Comparison of ENCODE assay signal across 1 cellular context in the genomic region with DNA sequence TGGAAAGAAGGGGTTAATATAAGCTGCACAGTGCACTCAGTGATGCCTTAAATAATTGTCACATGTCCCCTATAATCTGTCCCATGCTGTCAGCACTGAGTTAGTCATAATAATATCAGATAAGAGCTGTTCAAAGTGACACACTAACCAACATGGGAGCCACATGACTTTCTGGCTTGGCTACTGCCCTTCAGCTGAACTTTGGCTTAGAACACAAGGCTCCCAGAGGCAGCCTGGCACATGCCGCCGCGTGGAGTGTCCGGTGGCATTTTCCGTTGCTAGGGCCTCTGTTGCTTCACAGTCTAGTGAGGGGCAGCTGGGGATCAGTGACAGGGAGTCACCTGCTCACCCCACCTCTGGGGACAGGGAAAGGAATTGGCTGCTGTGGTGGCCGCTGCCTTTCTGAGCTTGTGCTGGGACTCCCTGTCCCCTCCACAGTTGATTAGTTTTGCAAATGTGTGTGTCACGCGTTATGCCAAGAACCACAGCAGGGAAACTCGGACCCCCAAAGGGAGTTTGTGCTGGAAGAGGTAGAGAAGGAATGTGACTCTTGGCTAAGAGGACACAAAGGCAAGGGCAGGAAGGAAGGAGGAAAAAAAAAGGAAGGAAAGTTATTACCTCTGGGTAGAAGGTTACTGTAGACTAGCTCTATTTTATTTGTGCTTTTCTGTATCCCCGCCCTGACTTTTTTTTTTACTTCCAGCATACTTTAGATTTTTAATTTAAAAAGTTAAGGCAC.
TF ChIP-seq lines count a peak whose summit lies in the region.

No MANE protein-coding gene starts in this region.

TF ChIP-seq in HepG2, 621 proteins besides CTCF, POLR2A, EP300 and RAD21 (continued from another document and continues in another):
- TF ChIP-seq ZBTB3 (CRISPR knock-in tag; IDR thresholded peaks at IDR 0.05; ENCODE audit: borderline replicate concordance, low read depth) (no peak), CHCHD3 (CRISPR knock-in tag; IDR thresholded peaks at IDR 0.05) (no peak), IKZF4 (CRISPR knock-in tag; IDR thresholded peaks at IDR 0.05; ENCODE audit: borderline replicate concordance, low read depth, not compliant biosample characterization) (no peak), NRL (CRISPR knock-in tag; IDR thresholded peaks at IDR 0.05; ENCODE audit: borderline replicate concordance) (no peak), ELF3 (CRISPR knock-in tag; IDR thresholded peaks at IDR 0.05) (0 out of 2 replicates have a peak, but pooled peaks have one; percentile 35), ATM (IDR thresholded peaks at IDR 0.05; ENCODE audit: borderline replicate concordance) (no peak), ZNF124 (CRISPR knock-in tag; IDR thresholded peaks at IDR 0.05) (no peak), FOXA3 (CRISPR knock-in tag; IDR thresholded peaks at IDR 0.05) (no peak), RXRB (CRISPR knock-in tag; IDR thresholded peaks at IDR 0.05; ENCODE audit: borderline replicate concordance) (peak; percentile 73; the same call in 1 of the 2 replicates), SIX1 (CRISPR knock-in tag; IDR thresholded peaks at IDR 0.05; ENCODE audit: borderline replicate concordance) (no peak), ZNF333 (CRISPR knock-in tag; IDR thresholded peaks at IDR 0.05; ENCODE audit: borderline replicate concordance) (no peak), ARID2 (CRISPR knock-in tag; IDR thresholded peaks at IDR 0.05; ENCODE audit: borderline replicate concordance) (no peak), MXI1 (IDR thresholded peaks at IDR 0.05; ENCODE audit: borderline replicate concordance, low read depth, low read length) (peak; percentile 70; the same call in 2 of the 3 replicates), ZNF607 (CRISPR knock-in tag; IDR thresholded peaks at IDR 0.05; ENCODE audit: borderline replicate concordance) (no peak), ONECUT2 (CRISPR knock-in tag; IDR thresholded peaks at IDR 0.05) (no peak), ZSCAN20 (CRISPR knock-in tag; IDR thresholded peaks at IDR 0.05; ENCODE audit: borderline replicate concordance) (no peak), ZNF354B (CRISPR knock-in tag; IDR thresholded peaks at IDR 0.05) (no peak), MAFF (IDR thresholded peaks at IDR 0.05; ENCODE audit: low read depth, low read length) (no peak)
- TF ChIP-seq, protein P1, sequence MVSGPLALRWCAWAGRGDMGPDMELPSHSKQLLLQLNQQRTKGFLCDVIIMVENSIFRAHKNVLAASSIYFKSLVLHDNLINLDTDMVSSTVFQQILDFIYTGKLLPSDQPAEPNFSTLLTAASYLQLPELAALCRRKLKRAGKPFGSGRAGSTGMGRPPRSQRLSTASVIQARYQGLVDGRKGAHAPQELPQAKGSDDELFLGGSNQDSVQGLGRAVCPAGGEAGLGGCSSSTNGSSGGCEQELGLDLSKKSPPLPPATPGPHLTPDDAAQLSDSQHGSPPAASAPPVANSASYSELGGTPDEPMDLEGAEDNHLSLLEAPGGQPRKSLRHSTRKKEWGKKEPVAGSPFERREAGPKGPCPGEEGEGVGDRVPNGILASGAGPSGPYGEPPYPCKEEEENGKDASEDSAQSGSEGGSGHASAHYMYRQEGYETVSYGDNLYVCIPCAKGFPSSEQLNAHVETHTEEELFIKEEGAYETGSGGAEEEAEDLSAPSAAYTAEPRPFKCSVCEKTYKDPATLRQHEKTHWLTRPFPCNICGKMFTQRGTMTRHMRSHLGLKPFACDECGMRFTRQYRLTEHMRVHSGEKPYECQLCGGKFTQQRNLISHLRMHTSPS (CRISPR knock-in tag; IDR thresholded peaks at IDR 0.05; ENCODE audit: low read depth), result peak; percentile 36; the same call in 1 of the 2 replicates
- TF ChIP-seq, protein P2, sequence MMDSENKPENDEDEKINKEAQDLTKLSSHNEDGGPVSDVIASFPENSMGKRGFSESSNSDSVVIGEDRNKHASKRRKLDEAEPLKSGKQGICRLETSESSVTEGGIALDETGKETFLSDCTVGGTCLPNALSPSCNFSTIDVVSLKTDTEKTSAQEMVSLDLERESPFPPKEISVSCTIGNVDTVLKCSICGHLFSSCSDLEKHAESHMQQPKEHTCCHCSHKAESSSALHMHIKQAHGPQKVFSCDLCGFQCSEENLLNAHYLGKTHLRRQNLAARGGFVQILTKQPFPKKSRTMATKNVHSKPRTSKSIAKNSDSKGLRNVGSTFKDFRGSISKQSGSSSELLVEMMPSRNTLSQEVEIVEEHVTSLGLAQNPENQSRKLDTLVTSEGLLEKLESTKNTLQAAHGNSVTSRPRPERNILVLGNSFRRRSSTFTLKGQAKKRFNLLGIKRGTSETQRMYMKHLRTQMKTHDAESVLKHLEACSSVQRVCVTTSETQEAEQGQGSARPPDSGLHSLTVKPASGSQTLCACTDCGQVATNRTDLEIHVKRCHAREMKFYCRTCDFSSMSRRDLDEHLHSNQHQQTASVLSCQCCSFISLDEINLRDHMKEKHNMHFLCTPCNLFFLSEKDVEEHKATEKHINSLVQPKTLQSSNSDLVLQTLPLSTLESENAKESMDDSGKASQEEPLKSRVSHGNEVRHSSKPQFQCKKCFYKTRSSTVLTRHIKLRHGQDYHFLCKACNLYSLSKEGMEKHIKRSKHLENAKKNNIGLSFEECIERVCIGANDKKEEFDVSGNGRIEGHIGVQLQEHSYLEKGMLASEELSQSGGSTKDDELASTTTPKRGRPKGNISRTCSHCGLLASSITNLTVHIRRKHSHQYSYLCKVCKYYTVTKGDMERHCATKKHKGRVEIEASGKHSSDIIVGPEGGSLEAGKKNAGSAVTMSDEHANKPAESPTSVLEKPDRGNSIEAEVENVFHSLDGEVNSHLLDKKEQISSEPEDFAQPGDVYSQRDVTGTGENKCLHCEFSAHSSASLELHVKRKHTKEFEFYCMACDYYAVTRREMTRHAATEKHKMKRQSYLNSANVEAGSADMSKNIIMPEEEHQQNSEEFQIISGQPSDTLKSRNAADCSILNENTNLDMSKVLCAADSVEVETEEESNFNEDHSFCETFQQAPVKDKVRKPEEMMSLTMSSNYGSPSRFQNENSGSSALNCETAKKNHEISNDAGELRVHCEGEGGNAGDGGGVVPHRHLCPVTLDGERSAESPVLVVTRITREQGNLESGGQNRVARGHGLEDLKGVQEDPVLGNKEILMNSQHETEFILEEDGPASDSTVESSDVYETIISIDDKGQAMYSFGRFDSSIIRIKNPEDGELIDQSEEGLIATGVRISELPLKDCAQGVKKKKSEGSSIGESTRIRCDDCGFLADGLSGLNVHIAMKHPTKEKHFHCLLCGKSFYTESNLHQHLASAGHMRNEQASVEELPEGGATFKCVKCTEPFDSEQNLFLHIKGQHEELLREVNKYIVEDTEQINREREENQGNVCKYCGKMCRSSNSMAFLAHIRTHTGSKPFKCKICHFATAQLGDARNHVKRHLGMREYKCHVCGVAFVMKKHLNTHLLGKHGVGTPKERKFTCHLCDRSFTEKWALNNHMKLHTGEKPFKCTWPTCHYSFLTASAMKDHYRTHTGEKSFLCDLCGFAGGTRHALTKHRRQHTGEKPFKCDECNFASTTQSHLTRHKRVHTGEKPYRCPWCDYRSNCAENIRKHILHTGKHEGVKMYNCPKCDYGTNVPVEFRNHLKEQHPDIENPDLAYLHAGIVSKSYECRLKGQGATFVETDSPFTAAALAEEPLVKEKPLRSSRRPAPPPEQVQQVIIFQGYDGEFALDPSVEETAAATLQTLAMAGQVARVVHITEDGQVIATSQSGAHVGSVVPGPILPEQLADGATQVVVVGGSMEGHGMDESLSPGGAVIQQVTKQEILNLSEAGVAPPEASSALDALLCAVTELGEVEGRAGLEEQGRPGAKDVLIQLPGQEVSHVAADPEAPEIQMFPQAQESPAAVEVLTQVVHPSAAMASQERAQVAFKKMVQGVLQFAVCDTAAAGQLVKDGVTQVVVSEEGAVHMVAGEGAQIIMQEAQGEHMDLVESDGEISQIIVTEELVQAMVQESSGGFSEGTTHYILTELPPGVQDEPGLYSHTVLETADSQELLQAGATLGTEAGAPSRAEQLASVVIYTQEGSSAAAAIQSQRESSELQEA (CRISPR knock-in tag; IDR thresholded peaks at IDR 0.05; ENCODE audit: not compliant biosample characterization), result no peak
- TF ChIP-seq, protein P3, sequence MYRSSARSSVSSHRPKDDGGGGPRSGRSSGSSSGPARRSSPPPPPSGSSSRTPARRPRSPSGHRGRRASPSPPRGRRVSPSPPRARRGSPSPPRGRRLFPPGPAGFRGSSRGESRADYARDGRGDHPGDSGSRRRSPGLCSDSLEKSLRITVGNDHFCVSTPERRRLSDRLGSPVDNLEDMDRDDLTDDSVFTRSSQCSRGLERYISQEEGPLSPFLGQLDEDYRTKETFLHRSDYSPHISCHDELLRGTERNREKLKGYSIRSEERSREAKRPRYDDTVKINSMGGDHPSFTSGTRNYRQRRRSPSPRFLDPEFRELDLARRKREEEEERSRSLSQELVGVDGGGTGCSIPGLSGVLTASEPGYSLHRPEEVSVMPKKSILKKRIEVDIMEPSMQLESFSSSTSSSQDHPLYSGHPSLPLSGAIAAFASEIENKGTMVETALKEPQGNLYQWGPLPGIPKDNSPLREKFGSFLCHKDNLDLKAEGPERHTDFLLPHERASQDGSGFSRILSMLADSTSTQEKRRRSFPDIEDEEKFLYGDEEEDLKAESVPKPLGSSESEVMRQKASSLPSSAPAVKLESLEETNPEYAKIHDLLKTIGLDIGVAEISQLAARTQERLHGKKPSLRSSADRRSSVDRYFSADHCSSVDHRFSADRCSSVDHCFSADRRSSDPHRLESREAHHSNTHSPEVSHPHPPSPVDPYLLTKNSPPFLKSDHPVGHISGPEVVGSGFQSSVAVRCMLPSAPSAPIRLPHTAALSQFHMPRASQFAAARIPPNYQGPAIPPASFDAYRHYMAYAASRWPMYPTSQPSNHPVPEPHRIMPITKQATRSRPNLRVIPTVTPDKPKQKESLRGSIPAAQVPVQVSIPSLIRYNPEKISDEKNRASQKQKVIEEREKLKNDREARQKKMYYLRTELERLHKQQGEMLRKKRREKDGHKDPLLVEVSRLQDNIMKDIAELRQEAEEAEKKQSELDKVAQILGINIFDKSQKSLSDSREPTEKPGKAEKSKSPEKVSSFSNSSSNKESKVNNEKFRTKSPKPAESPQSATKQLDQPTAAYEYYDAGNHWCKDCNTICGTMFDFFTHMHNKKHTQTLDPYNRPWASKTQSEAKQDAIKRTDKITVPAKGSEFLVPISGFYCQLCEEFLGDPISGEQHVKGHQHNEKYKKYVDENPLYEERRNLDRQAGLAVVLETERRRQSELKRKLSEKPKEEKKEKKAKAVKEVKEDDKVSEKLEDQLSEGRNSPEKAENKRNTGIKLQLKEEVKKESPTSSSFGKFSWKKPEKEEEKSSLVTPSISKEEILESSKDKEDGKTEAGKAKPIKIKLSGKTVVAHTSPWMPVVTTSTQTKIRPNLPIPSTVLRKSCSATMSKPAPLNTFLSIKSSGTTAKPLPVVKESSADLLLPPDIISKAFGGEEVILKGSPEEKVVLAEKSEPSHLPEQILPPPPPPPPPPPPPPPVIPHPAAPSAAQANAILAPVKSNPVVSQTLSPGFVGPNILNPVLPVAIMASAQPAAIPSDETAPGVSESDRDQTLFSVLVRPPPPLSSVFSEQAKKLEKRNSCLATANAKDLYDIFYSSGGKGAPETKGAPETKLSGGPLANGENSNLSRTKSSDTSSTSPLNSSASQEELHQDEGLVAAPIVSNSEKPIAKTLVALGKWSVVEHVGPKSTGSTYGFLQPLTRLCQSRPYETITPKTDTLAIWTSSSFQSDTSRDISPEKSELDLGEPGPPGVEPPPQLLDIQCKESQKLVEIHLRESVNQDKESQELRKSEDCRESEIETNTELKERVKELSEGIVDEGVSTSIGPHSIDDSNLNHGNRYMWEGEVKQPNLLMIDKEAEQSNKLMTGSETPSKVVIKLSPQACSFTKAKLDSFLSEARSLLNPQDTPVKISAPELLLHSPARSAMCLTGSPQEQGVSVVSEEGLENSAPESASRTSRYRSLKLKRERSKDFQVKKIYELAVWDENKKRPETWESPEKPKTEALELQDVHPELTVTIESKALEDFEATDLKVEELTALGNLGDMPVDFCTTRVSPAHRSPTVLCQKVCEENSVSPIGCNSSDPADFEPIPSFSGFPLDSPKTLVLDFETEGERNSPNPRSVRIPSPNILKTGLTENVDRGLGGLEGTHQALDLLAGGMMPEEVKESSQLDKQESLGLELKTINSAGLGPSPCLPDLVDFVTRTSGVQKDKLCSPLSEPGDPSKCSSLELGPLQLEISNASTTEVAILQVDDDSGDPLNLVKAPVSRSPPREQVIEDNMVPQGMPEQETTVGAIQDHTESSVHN (CRISPR knock-in tag; IDR thresholded peaks at IDR 0.05), result no peak
- TF ChIP-seq, protein P4, sequence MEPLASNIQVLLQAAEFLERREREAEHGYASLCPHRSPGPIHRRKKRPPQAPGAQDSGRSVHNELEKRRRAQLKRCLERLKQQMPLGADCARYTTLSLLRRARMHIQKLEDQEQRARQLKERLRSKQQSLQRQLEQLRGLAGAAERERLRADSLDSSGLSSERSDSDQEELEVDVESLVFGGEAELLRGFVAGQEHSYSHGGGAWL (CRISPR knock-in tag; IDR thresholded peaks at IDR 0.05), result no peak
- TF ChIP-seq, protein P5, sequence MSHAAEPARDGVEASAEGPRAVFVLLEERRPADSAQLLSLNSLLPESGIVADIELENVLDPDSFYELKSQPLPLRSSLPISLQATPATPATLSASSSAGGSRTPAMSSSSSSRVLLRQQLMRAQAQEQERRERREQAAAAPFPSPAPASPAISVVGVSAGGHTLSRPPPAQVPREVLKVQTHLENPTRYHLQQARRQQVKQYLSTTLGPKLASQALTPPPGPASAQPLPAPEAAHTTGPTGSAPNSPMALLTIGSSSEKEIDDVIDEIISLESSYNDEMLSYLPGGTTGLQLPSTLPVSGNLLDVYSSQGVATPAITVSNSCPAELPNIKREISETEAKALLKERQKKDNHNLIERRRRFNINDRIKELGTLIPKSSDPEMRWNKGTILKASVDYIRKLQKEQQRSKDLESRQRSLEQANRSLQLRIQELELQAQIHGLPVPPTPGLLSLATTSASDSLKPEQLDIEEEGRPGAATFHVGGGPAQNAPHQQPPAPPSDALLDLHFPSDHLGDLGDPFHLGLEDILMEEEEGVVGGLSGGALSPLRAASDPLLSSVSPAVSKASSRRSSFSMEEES (CRISPR knock-in tag; IDR thresholded peaks at IDR 0.05), result peak; percentile 68; the same call in 1 of the 2 replicates
- TF ChIP-seq, protein P6, sequence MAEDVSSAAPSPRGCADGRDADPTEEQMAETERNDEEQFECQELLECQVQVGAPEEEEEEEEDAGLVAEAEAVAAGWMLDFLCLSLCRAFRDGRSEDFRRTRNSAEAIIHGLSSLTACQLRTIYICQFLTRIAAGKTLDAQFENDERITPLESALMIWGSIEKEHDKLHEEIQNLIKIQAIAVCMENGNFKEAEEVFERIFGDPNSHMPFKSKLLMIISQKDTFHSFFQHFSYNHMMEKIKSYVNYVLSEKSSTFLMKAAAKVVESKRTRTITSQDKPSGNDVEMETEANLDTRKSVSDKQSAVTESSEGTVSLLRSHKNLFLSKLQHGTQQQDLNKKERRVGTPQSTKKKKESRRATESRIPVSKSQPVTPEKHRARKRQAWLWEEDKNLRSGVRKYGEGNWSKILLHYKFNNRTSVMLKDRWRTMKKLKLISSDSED (CRISPR knock-in tag; IDR thresholded peaks at IDR 0.05), result no peak
